In genomic region chr15:101723874-101724674, GRCh38 we compare ENCODE assay signal across 8 cellular contexts. TPM values are rescaled to one million over a fixed set of nuclear protein-coding genes. Genes with fewer than 3 reads are reported as not detected.
DNase-seq lines count a peak whose midpoint lies in the region; ATAC-seq, FAIRE-seq and TF ChIP-seq lines count a peak whose summit lies in the region.

TARS3 (minus strand) TSS chr15:101724473; CDS start chr15:101724387, 86 bp downstream.

- TF ChIP-seq POLR2A in spleen (IDR thresholded peaks at IDR 0.05): peak; percentile 64 to 89 (median 74)

- H3K27ac ChIP-seq in VCaP (peak within 1 kb of the TSS; percentile 91), spleen (peak within 1 kb of the TSS; percentile 86 to 97 (median 93))

- H3K36me3 ChIP-seq in bronchial epithelial cell (ENCODE audit: control insufficient read depth, insufficient read depth, low read length): no peaks in the 10 kb centered on the region
- peaks cover 0 to 34% (median 23%) of the 10 kb centered on the region in 6 donors for H3K36me3 ChIP-seq in spleen

- in situ Hi-C loops in ACHN (cut with HindIII; ENCODE audit: low pct_ligation_motif_present, low pct_unique_long_range_greater_than_20kb, low sequenced_read_pairs): no loop called here

- H3K27ac Mint-ChIP-seq in immature natural killer cell: peak within 1 kb of the TSS; percentile 88 to 95 (median 90)

- no peaks in the 10 kb centered on the region for H3K9me3 Mint-ChIP-seq in immature natural killer cell

- H3K27me3 ChIP-seq in bronchial epithelial cell (ENCODE audit: control insufficient read depth, insufficient read depth, low read length): no peaks in the 10 kb centered on the region
- H3K27me3 ChIP-seq in spleen (replicated peaks in 1 of 7): no peaks in the 10 kb centered on the region

- TF ChIP-seq CTCF in VCaP (conservative IDR thresholded peaks at IDR 0.05): peak; percentile 53
- peak; percentile 27 for TF ChIP-seq CTCF in bronchial epithelial cell (IDR thresholded peaks at IDR 0.05; ENCODE audit: insufficient read depth, low read length, severe bottlenecking)
- TF ChIP-seq CTCF in spleen (IDR thresholded peaks at IDR 0.05 in 8 of 11, conservative IDR thresholded peaks at IDR 0.05 in 3 of 11): peak in 5 of 11 experiments; percentile 14 to 28 (median 20)

- peaks cover 19 to 32% of the 10 kb centered on the region in 2 donors for H3K4me1 Mint-ChIP-seq in immature natural killer cell

- peak within 1 kb of the TSS; percentile 86 to 94 (median 91) for H3K4me3 Mint-ChIP-seq in immature natural killer cell

- intact Hi-C loops in spleen (cut with DNase I; ENCODE audit: low total_unique reads): no loop called here

- peaks cover 0 to 4% (median 0%) of the 10 kb centered on the region in 8 donors for H3K9me3 ChIP-seq in spleen

- WGBS in spleen, 5 donors: 0 to 2% (median 0%) methylated on average over 11 to 93 of the region's 93 CpGs

- ATAC-seq in GM18858 (IDR thresholded peaks at IDR 0.05; ENCODE audit: unreplicated experiment) (peak; percentile 73), HG03066 (IDR thresholded peaks at IDR 0.05; ENCODE audit: low read depth, unreplicated experiment) (peak; percentile 79)

- H3K36me3 Mint-ChIP-seq in immature natural killer cell: peaks cover 11 to 23% (median 18%) of the 10 kb centered on the region in 3 donors

- peaks cover 2 to 5% (median 3%) of the 10 kb centered on the region in 3 donors for H3K27me3 Mint-ChIP-seq in immature natural killer cell (ENCODE audit: low read depth in 3 of 3)

- peak within 1 kb of the TSS; percentile 78 for H3K4me3 ChIP-seq in bronchial epithelial cell (ENCODE audit: low read depth, low read length)
- peak within 1 kb of the TSS; percentile 62 to 88 (median 73) for H3K4me3 ChIP-seq in spleen

- FAIRE-seq in bronchial epithelial cell (lab: Jason Lieb, UNC): no peak

- peaks cover 6 to 25% (median 16%) of the 10 kb centered on the region in 6 donors for H3K4me1 ChIP-seq in spleen

- peak; percentile 82 for DNase-seq in ACHN
- peak; percentile 79 for DNase-seq in NCI-H2196 (lab: John Stamatoyannopoulos, UW; ENCODE audit: unreplicated experiment)
- DNase-seq in bronchial epithelial cell (ENCODE audit: low read depth): peak; percentile 71
- DNase-seq in immature natural killer cell: peak; percentile 84 to 89 (median 89)
- peak; percentile 99 for DNase-seq in spleen

RNA-seq across cellular contexts. Expression of gene TARS3, which starts in this region (rescaled TPM):
- total RNA-seq in bronchial epithelial cell (5.4 and 11.1 TPM in 2 replicates), spleen (10 to 100 TPM in 6 of 7 donors, 1 to 10 TPM in 1; 8.4 to 31.0 (median 16.8) TPM)
- polyA plus RNA-seq in immature natural killer cell (10 to 100 TPM in 1 of 3 donors, 1 to 10 TPM in 1, under 1 TPM in 1; 0.41 to 14.1 (median 6.6) TPM), spleen (1 to 10 TPM; 5.0 to 6.4 (median 5.2) TPM)

Comparison
In these comparisons a context has a peak if more than half of its experiments do, and no peak if none do; other contexts are left out.
1. Peak in every context shown above with its lines: DNase-seq, ATAC-seq, H3K4me3 ChIP-seq and H3K27ac ChIP-seq.